ENCODE assay signal across 1 cellular context in the genomic region with DNA sequence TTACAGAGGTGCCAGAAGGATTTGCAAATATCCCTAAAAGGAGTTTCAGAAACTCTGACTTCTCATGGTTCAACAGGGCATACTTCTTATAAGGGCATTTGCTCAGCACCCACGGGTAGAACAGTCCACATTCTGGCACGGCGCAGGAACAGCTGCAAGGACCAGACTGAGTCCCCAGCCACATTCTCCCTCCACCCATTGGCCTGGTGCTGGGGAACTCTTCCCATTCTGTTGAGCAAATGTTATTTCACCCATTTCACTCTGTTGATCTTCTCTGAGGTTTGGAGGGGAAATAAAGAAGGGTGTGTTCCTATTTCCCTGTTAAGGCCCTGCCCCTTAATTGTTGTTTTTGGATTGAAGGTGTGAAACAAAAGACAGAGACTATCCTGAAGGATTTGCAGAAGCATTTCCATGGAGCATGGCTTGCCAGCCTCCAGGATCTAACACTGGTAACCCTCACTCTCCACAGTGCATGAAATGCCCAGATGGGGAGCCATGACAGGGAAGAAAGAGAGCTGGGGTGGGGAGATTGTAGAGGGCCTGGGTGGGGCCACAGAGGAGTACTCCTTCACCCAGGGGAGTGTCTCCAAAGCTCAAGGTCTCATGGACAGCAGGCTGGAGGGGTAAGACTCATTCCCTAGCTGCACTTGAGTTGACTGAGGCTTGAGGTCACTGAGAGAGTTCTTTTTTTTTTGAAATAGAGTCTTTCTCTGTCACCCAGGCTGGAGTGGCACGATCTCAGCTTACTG.
TF ChIP-seq lines count a peak whose summit lies in the region.

No MANE protein-coding gene starts in this region.

TF ChIP-seq in K562, 482 proteins besides CTCF, POLR2A, EP300 and RAD21:
- TF ChIP-seq CUX1 (CRISPR knock-in tag; IDR thresholded peaks at IDR 0.05) (no peak), NFE2L1 (tag; IDR thresholded peaks at IDR 0.05; ENCODE audit: borderline replicate concordance, low read depth) (no peak), ZNF561 (CRISPR knock-in tag; conservative IDR thresholded peaks at IDR 0.05) (no peak), ETV5 (CRISPR knock-in tag; IDR thresholded peaks at IDR 0.05; ENCODE audit: low read depth) (no peak), FOXM1 (IDR thresholded peaks at IDR 0.05; ENCODE audit: low read depth) (no peak), FOXM1 (CRISPR knock-in tag; IDR thresholded peaks at IDR 0.05; ENCODE audit: low read depth) (no peak), KHSRP (IDR thresholded peaks at IDR 0.05) (no peak)
- TF ChIP-seq, protein P1, sequence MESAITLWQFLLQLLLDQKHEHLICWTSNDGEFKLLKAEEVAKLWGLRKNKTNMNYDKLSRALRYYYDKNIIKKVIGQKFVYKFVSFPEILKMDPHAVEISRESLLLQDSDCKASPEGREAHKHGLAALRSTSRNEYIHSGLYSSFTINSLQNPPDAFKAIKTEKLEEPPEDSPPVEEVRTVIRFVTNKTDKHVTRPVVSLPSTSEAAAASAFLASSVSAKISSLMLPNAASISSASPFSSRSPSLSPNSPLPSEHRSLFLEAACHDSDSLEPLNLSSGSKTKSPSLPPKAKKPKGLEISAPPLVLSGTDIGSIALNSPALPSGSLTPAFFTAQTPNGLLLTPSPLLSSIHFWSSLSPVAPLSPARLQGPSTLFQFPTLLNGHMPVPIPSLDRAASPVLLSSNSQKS (CRISPR knock-in tag; IDR thresholded peaks at IDR 0.05): no peak
- TF ChIP-seq, protein P2, sequence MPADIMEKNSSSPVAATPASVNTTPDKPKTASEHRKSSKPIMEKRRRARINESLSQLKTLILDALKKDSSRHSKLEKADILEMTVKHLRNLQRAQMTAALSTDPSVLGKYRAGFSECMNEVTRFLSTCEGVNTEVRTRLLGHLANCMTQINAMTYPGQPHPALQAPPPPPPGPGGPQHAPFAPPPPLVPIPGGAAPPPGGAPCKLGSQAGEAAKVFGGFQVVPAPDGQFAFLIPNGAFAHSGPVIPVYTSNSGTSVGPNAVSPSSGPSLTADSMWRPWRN (IDR thresholded peaks at IDR 0.05; ENCODE audit: low read depth): no peak
- TF ChIP-seq, protein P3, sequence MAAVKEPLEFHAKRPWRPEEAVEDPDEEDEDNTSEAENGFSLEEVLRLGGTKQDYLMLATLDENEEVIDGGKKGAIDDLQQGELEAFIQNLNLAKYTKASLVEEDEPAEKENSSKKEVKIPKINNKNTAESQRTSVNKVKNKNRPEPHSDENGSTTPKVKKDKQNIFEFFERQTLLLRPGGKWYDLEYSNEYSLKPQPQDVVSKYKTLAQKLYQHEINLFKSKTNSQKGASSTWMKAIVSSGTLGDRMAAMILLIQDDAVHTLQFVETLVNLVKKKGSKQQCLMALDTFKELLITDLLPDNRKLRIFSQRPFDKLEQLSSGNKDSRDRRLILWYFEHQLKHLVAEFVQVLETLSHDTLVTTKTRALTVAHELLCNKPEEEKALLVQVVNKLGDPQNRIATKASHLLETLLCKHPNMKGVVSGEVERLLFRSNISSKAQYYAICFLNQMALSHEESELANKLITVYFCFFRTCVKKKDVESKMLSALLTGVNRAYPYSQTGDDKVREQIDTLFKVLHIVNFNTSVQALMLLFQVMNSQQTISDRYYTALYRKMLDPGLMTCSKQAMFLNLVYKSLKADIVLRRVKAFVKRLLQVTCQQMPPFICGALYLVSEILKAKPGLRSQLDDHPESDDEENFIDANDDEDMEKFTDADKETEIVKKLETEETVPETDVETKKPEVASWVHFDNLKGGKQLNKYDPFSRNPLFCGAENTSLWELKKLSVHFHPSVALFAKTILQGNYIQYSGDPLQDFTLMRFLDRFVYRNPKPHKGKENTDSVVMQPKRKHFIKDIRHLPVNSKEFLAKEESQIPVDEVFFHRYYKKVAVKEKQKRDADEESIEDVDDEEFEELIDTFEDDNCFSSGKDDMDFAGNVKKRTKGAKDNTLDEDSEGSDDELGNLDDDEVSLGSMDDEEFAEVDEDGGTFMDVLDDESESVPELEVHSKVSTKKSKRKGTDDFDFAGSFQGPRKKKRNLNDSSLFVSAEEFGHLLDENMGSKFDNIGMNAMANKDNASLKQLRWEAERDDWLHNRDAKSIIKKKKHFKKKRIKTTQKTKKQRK (IDR thresholded peaks at IDR 0.05; ENCODE audit: borderline replicate concordance, low read depth, low read length): no peak
- TF ChIP-seq, protein P4, sequence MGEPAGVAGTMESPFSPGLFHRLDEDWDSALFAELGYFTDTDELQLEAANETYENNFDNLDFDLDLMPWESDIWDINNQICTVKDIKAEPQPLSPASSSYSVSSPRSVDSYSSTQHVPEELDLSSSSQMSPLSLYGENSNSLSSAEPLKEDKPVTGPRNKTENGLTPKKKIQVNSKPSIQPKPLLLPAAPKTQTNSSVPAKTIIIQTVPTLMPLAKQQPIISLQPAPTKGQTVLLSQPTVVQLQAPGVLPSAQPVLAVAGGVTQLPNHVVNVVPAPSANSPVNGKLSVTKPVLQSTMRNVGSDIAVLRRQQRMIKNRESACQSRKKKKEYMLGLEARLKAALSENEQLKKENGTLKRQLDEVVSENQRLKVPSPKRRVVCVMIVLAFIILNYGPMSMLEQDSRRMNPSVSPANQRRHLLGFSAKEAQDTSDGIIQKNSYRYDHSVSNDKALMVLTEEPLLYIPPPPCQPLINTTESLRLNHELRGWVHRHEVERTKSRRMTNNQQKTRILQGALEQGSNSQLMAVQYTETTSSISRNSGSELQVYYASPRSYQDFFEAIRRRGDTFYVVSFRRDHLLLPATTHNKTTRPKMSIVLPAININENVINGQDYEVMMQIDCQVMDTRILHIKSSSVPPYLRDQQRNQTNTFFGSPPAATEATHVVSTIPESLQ (CRISPR knock-in tag; IDR thresholded peaks at IDR 0.05): no peak
